In the genomic region with DNA sequence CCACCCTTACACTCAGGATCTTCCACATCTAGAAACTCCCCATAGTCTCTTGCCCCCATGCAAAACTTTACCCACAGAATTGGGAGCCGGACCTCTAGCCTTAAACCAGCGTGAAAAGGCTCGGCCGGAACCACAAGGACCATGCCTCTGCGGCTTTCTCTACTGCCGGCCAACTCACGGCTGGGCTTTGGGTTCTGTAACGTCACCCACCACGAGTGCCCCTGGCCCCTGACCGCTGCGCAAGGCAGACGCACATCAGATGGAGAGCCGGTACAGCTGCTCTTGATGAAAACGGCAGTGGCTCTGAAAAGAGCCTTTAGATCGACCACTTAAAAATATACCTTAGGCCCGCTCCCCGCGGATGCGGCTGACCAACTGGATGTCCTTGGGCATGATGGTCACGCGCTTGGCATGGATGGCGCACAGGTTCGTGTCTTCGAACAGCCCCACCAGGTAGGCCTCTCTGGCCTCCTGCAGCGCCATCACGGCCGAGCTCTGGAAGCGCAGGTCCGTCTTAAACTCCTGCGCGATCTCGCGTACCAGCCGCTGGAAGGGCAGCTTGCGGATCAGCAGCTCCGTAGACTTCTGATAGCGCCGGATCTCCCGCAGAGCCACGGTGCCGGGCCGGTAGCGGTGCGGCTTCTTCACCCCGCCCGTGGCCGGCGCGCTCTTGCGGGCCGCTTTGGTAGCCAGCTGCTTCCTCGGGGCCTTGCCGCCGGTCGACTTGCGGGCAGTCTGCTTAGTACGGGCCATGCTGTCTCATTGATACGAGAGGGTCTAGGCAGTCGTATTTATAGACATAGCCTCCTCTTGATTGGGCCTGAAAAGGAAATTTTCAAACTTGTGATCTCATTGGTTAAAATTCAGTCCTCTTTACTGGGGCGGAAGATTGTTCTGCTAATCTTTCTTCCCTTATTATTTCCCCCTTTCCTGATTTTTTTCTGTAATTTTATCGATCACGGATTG, we compare ENCODE assay signal across 8 cellular contexts.
A peak's percentile ranks its signal among the peaks of the same experiment; 100 is the strongest.
DNase-seq lines count a peak whose midpoint lies in the region; ATAC-seq, FAIRE-seq and TF ChIP-seq lines count a peak whose summit lies in the region.
"Not testable (repeated sequence)": the region's sequence is repeated elsewhere in the genome, so short reads cannot be mapped to it uniquely, and the experiment has no call there.

No MANE protein-coding gene starts in this region.

- H3K4me3 ChIP-seq in fibroblast of pulmonary artery (replicated peaks; ENCODE audit: low read depth, low read length) (peak overlapping the region; percentile 54), keratinocyte (ENCODE audit: control insufficient read depth in 2 of 3, extremely low read depth in 1 of 3, insufficient read depth in 2 of 3, low read depth in 1 of 3, low read length in 3 of 3) (peak overlapping the region in 1 of 3 experiments; percentile 16)

- POLR2A ChIA-PET in CD4-positive, alpha-beta T cell (lab: Charles Lee); activated CD4-positive, alpha-beta memory T cell treated with anti-CD3 and anti-CD28 coated beads for 36 hours (lab: Charles Lee): not testable (repeated sequence)

- H3K27ac Mint-ChIP-seq in CD4-positive, alpha-beta T cell; activated CD4-positive, alpha-beta memory T cell treated with anti-CD3 and anti-CD28 coated beads for 36 hours: not testable (repeated sequence)

- not testable (repeated sequence) for H3K4me1 Mint-ChIP-seq in CD4-positive, alpha-beta T cell (ENCODE audit: low read depth); activated CD4-positive, alpha-beta memory T cell treated with anti-CD3 and anti-CD28 coated beads for 36 hours (ENCODE audit: low read depth)

- not testable (repeated sequence) for H3K4me1 ChIP-seq in keratinocyte (ENCODE audit: control insufficient read depth, extremely low read depth, insufficient read depth, low read length)

- H3K27me3 Mint-ChIP-seq in CD4-positive, alpha-beta T cell; activated CD4-positive, alpha-beta memory T cell treated with anti-CD3 and anti-CD28 coated beads for 36 hours: not testable (repeated sequence)

- H3K4me2 ChIP-seq in keratinocyte (ENCODE audit: control insufficient read depth, extremely low read depth, insufficient read depth, low read depth, low read length): peak overlapping the region; percentile 22

- intact Hi-C loops in CD4-positive, alpha-beta T cell (cut with DNase I, micrococcal nuclease); activated CD4-positive, alpha-beta memory T cell treated with anti-CD3 and anti-CD28 coated beads for 36 hours (cut with micrococcal nuclease); posterior vena cava (cut with DNase I): not testable (repeated sequence)

- not testable (repeated sequence) for H3K9me3 Mint-ChIP-seq in CD4-positive, alpha-beta T cell; activated CD4-positive, alpha-beta memory T cell treated with anti-CD3 and anti-CD28 coated beads for 36 hours

- not testable (repeated sequence) for FAIRE-seq in keratinocyte (lab: Jason Lieb, UNC)

- not testable (repeated sequence) for H3K27ac ChIP-seq in CD4-positive, alpha-beta T cell (ENCODE audit: low read depth, low read length); keratinocyte (ENCODE audit: control insufficient read depth, insufficient read depth, low read length); substantia nigra (ENCODE audit: low read depth, low read length, poor library complexity, severe bottlenecking)

- not testable (repeated sequence) for H3K9ac ChIP-seq in keratinocyte (ENCODE audit: control insufficient read depth, extremely low read depth, insufficient read depth, low read length)

- H3K36me3 Mint-ChIP-seq in CD4-positive, alpha-beta T cell (ENCODE audit: low read depth); activated CD4-positive, alpha-beta memory T cell treated with anti-CD3 and anti-CD28 coated beads for 36 hours: not testable (repeated sequence)

- not testable (repeated sequence) for TF ChIP-seq CTCF in CD4-positive, alpha-beta T cell (IDR thresholded peaks at IDR 0.05)
- TF ChIP-seq CTCF in fibroblast of pulmonary artery (IDR thresholded peaks at IDR 0.05; ENCODE audit: low read length, missing control alignments) (peak; percentile 6), keratinocyte (optimal IDR thresholded peaks at IDR 0.05 in 1 of 3, IDR thresholded peaks at IDR 0.05 in 1 of 3, conservative IDR thresholded peaks at IDR 0.05 in 1 of 3; ENCODE audit: extremely low read depth in 1 of 3, insufficient read depth in 2 of 3, low read length in 3 of 3) (peak in 1 of 3 experiments; percentile 15)

- CTCF ChIA-PET in CD4-positive, alpha-beta T cell (lab: Charles Lee); activated CD4-positive, alpha-beta memory T cell treated with anti-CD3 and anti-CD28 coated beads for 36 hours (lab: Charles Lee): not testable (repeated sequence)

- H4K20me1 ChIP-seq in keratinocyte (ENCODE audit: control insufficient read depth, extremely low read depth, insufficient read depth, low read length): not testable (repeated sequence)

- peak overlapping the region; percentile 80 for H3K4me3 Mint-ChIP-seq in CD4-positive, alpha-beta T cell
- H3K4me3 Mint-ChIP-seq in activated CD4-positive, alpha-beta memory T cell treated with anti-CD3 and anti-CD28 coated beads for 36 hours: peak overlapping the region; percentile 64

- DNase-seq in CD4-positive, alpha-beta T cell: peak in 6 of 10 experiments; percentile 2 to 33 (median 5)
- DNase-seq in M059J (ENCODE audit: low read depth): peak; percentile 35
- peak; percentile 44 for DNase-seq in activated CD4-positive, alpha-beta memory T cell treated with anti-CD3 and anti-CD28 coated beads for 36 hours
- peak; percentile 66 for DNase-seq in astrocyte of the hippocampus (ENCODE audit: low read depth, low spot score)
- DNase-seq in fibroblast of pulmonary artery (ENCODE audit: low read depth): peak; percentile 64
- not testable (repeated sequence) for DNase-seq in keratinocyte (ENCODE audit: low read depth, low spot score)
- DNase-seq in posterior vena cava (ENCODE audit: low spot score): peak; percentile 88
- DNase-seq in substantia nigra (lab: John Stamatoyannopoulos, UW): peak in 26 of 49 donors; percentile 0 to 54 (median 10)

- H3K36me3 ChIP-seq in keratinocyte (ENCODE audit: control insufficient read depth in 2 of 2, extremely low read depth in 1 of 2, insufficient read depth in 2 of 2, low read length in 2 of 2): not testable (repeated sequence)

- peak; percentile 30 for ATAC-seq in CD4-positive, alpha-beta T cell (ENCODE audit: poor library complexity)

- not testable (repeated sequence) for H3K9me1 ChIP-seq in keratinocyte (ENCODE audit: control insufficient read depth, extremely low read depth, insufficient read depth, low read length)

- not testable (repeated sequence) for H3K79me2 ChIP-seq in keratinocyte (ENCODE audit: control insufficient read depth, insufficient read depth, low read length)

- peak overlapping the region; percentile 26 for H2AFZ ChIP-seq in keratinocyte (ENCODE audit: control insufficient read depth, low read length)

- dilution Hi-C loops in keratinocyte (cut with MboI; ENCODE audit: extremely low pct_ligation_motif_present, low sequenced_read_pairs): not testable (repeated sequence)

- not testable (repeated sequence) for H3K9me3 ChIP-seq in CD4-positive, alpha-beta T cell (ENCODE audit: control insufficient read depth, low read length); keratinocyte (ENCODE audit: control insufficient read depth, low read depth, low read length)

- not testable (repeated sequence) for H3K27me3 ChIP-seq in CD4-positive, alpha-beta T cell (ENCODE audit: control insufficient read depth, insufficient read depth, low read length); keratinocyte (ENCODE audit: control insufficient read depth, extremely low read depth, insufficient read depth, low read length)
